25 cellular contexts compared by ENCODE assay signal in the genomic region with DNA sequence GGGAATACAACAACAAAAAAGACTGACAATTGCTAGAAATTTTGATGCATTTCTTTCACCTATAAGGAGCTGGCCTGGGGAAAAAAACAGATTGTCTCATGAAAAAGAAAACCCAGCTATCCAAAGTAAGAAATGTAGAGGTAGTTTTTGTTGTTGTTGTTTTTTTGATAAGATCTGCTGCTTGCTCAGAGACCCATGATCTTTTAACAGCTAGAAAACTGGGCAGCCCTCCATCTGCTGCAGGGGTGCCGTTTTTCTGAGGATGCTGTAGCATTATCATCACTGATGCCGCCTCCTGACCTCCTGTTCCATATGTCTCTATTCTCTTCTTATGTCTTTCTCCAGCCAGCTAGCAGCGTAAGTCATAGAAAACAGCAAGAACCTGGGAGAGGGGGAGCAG.
"Had no signal": no experiment of that assay in that cellular context is flagged by ENCODE, and none has a peak within 500 bp of the region (broad histone marks: within the 10 kb centered on the region; RNA-seq: fewer than 3 reads in every experiment).

No MANE protein-coding gene starts in this region.

- H3K9me3 Mint-ChIP-seq: activated B cell treated with CpG ODN at 0.5 μM for 24 hours; activated CD4-positive, alpha-beta memory T cell treated with anti-CD3 and anti-CD28 coated beads, Interleukin-2, amount 10 ng/mL, durations not matched to agents 7 days and 5 days; activated naive CD4-positive, alpha-beta T cell treated with anti-CD3 and anti-CD28 coated beads, Interleukin-2, amount 10 ng/mL, durations not matched to agents 7 days and 5 days; activated naive CD8-positive, alpha-beta T cell treated with anti-CD3 and anti-CD28 coated beads for 36 hours; activated T-helper 2 cell treated with anti-CD3 and anti-CD28 coated beads, Interferon-gamma antibody, Interleukin-2, Interleukin-4, amounts not matched to agents 10 μg/mL and 5 μg/mL and 100 μg/mL, durations not matched to agents 14 hours and 24 hours and 36 hours had no signal

- ATAC-seq: T-helper 17 cell had no signal

- DNase-seq: activated B cell treated with CpG ODN at 0.5 μM for 24 hours; activated CD4-positive, alpha-beta memory T cell treated with anti-CD3 and anti-CD28 coated beads, Interleukin-2, amount 10 ng/mL, durations not matched to agents 7 days and 5 days; activated CD4-positive, alpha-beta T cell treated with anti-CD3 and anti-CD28 coated beads, Interleukin-2, amount 50 U/mL, for 1 hour; activated gamma-delta T cell treated with Interleukin-2 at 50 U/mL for 16 hours; activated naive CD4-positive, alpha-beta T cell treated with anti-CD3 and anti-CD28 coated beads, Interleukin-2, amount 10 ng/mL, durations not matched to agents 7 days and 5 days; activated naive CD8-positive, alpha-beta T cell treated with anti-CD3 and anti-CD28 coated beads for 36 hours; activated T-cell treated with anti-CD3 and anti-CD28 coated beads for 4 hours; activated T-cell treated with anti-CD3 and anti-CD28 coated beads, Interleukin-2, amount 50 U/mL, for 48 hours; cerebellar nuclear complex; Kasumi-1; KBM-7; NCI-H1105 treated with DMSO at 0.1 percent for 48 hours; NCI-H1436 treated with DMSO at 0.1 percent for 48 hours; NCI-H187 treated with DMSO at 0.1 percent for 48 hours; NCI-H2081 treated with DMSO at 0.1 percent for 48 hours; NCI-H446; NCI-H524 treated with DMSO at 0.1 percent for 48 hours; NCI-H774; NK-92 treated with Interleukin-12 subunit alpha and Interleukin-12 subunit beta, amount 100 ng/mL, for 24 hours; Peyer's patch; Right ventricle myocardium superior; SJCRH30; T-helper 17 cell; T-helper 9 cell had no signal

- H3K4me1 Mint-ChIP-seq: activated B cell treated with CpG ODN at 0.5 μM for 24 hours; activated CD4-positive, alpha-beta memory T cell treated with anti-CD3 and anti-CD28 coated beads, Interleukin-2, amount 10 ng/mL, durations not matched to agents 7 days and 5 days; activated naive CD4-positive, alpha-beta T cell treated with anti-CD3 and anti-CD28 coated beads, Interleukin-2, amount 10 ng/mL, durations not matched to agents 7 days and 5 days; activated naive CD8-positive, alpha-beta T cell treated with anti-CD3 and anti-CD28 coated beads for 36 hours; T-helper 17 cell had no signal

- H3K4me3 ChIP-seq: Peyer's patch, SJCRH30 had no signal

- H3K27me3 Mint-ChIP-seq: activated B cell treated with CpG ODN at 0.5 μM for 24 hours; activated CD4-positive, alpha-beta memory T cell treated with anti-CD3 and anti-CD28 coated beads, Interleukin-2, amount 10 ng/mL, durations not matched to agents 7 days and 5 days; activated naive CD4-positive, alpha-beta T cell treated with anti-CD3 and anti-CD28 coated beads, Interleukin-2, amount 10 ng/mL, durations not matched to agents 7 days and 5 days; activated naive CD8-positive, alpha-beta T cell treated with anti-CD3 and anti-CD28 coated beads for 36 hours had no signal

- H3K36me3 Mint-ChIP-seq: activated naive CD4-positive, alpha-beta T cell treated with anti-CD3 and anti-CD28 coated beads, Interleukin-2, amount 10 ng/mL, durations not matched to agents 7 days and 5 days; activated naive CD8-positive, alpha-beta T cell treated with anti-CD3 and anti-CD28 coated beads for 36 hours had no signal

- H3K4me3 Mint-ChIP-seq: activated B cell treated with CpG ODN at 0.5 μM for 24 hours; activated CD4-positive, alpha-beta memory T cell treated with anti-CD3 and anti-CD28 coated beads, Interleukin-2, amount 10 ng/mL, durations not matched to agents 7 days and 5 days; activated naive CD4-positive, alpha-beta T cell treated with anti-CD3 and anti-CD28 coated beads, Interleukin-2, amount 10 ng/mL, durations not matched to agents 7 days and 5 days; activated naive CD8-positive, alpha-beta T cell treated with anti-CD3 and anti-CD28 coated beads for 36 hours; T-helper 17 cell had no signal

- H3K27ac Mint-ChIP-seq: activated B cell treated with CpG ODN at 0.5 μM for 24 hours; activated CD4-positive, alpha-beta memory T cell treated with anti-CD3 and anti-CD28 coated beads, Interleukin-2, amount 10 ng/mL, durations not matched to agents 7 days and 5 days; activated naive CD4-positive, alpha-beta T cell treated with anti-CD3 and anti-CD28 coated beads, Interleukin-2, amount 10 ng/mL, durations not matched to agents 7 days and 5 days; activated naive CD8-positive, alpha-beta T cell treated with anti-CD3 and anti-CD28 coated beads for 36 hours; activated T-helper 2 cell treated with anti-CD3 and anti-CD28 coated beads, Interferon-gamma antibody, Interleukin-2, Interleukin-4, amounts not matched to agents 10 μg/mL and 5 μg/mL and 100 μg/mL, durations not matched to agents 14 hours and 24 hours and 36 hours; T-helper 17 cell had no signal
